ENCODE assay signal across 7 cellular contexts in the genomic region with DNA sequence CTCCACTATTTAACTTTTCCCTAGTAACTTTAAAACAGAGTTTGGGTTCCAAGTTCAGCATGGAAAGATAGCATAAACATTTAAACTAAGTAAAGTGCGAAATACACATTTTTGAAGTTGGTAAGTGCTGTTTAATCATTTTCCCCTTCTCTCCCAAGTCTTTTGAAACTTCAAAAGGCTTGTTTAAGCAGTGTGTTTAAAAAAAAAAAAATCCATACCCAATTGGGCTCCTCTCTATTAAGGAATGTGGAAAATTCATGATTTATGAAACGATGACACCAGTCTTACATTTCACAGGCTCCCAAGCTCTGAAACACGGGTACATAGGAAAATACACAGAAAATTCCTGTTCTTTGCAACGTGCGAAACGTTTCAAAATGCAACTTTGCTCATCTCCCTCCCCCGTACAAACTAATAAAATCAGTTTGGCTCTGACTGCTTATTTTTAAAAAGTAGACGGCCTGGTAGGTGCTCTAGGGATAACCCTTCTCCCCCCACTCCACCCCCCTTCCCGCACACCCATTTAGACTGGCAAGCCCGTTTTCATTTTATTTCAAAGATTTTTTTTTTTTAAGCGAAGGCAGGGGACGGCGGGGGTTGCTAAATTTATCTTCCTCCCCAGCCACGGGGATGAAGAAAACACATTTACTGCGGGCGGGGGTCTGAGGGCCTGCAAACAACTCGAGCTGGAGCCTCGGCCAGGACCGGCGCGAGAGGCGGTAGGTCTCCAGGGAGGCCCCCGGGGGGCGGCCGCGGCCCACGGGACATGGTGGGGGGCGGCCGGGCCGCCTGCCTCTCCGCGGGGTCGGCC. TPM values are rescaled to one million over a fixed set of nuclear protein-coding genes. Genes with fewer than 3 reads are reported as not detected.
A peak's percentile ranks its signal among the peaks of the same experiment; 100 is the strongest.
DNase-seq lines count a peak whose midpoint lies in the region; ATAC-seq, FAIRE-seq and TF ChIP-seq lines count a peak whose summit lies in the region.

No MANE protein-coding gene starts in this region.

- FAIRE-seq in pancreas (lab: Jason Lieb, UNC), result no peak

- H3K9me3 ChIP-seq in pancreas, result no peaks in the 10 kb centered on the region

- TF ChIP-seq CTCF in foreskin fibroblast (IDR thresholded peaks at IDR 0.05; ENCODE audit: low read depth, low read length) (no peak), pancreas (IDR thresholded peaks at IDR 0.05) (no peak)

- ATAC-seq in HG03439 (IDR thresholded peaks at IDR 0.05; ENCODE audit: unreplicated experiment), result peak; percentile 7
- no peak for ATAC-seq in pancreas

- H3K36me3 ChIP-seq in pancreas, result no peaks in the 10 kb centered on the region

- peak overlapping the region; percentile 49 to 56 for H3K4me3 ChIP-seq in foreskin fibroblast (ENCODE audit: low read depth in 1 of 2, low read length in 2 of 2)
- H3K4me3 ChIP-seq in pancreas, result peak overlapping the region; percentile 60 to 67 (median 62)

- intact Hi-C loops in pancreas (cut with DNase I), result no loop called here

- peak overlapping the region; percentile 98 to 99 (median 98) for H3K27ac ChIP-seq in pancreas

- DNase-seq in GM04503 (ENCODE audit: low read depth) (peak; percentile 84), foreskin fibroblast (peak in 1 of 2 donors; percentile 52), pancreas (peak in 1 of 6 donors; percentile 28), epidermal melanocyte (ENCODE audit: insufficient read length, low spot score) (no peak)
- DNase-seq in activated CD4-positive, alpha-beta T cell treated with anti-CD3 and anti-CD28 coated beads, Interleukin-2, amount 50 U/mL, for 1 hour, result peak; percentile 8
- DNase-seq in stimulated activated CD4-positive, alpha-beta T cell treated with anti-CD3 and anti-CD28 coated beads, Interleukin-4, amount 100 ng/mL, for 1 hour, result no peak

- no peaks in the 10 kb centered on the region for H3K27me3 ChIP-seq in pancreas

- WGBS in pancreas, 2 donors, result 1 to 3% methylated on average over 32 to 33 of the region's 33 CpGs

- H3K4me1 ChIP-seq in pancreas, result peaks cover 14 to 55% (median 48%) of the 10 kb centered on the region in 3 donors

RNA-seq across cellular contexts. Expression of a gene that starts 0.8 kb away (rescaled TPM):
- 10 to 100 TPM; 19.0 to 40.3 (median 26.4) TPM for total RNA-seq in pancreas
- 1 to 10 TPM; 4.4 to 8.8 TPM for polyA plus RNA-seq in pancreas

Comparison
In these comparisons a context has a peak if more than half of its experiments do, and no peak if none do; other contexts are left out.
1. DNase-seq: peak in GM04503 (single experiment) and activated CD4-positive, alpha-beta T cell treated with anti-CD3 and anti-CD28 coated beads, Interleukin-2, amount 50 U/mL, for 1 hour (single experiment); none in epidermal melanocyte (single experiment) and stimulated activated CD4-positive, alpha-beta T cell treated with anti-CD3 and anti-CD28 coated beads, Interleukin-4, amount 100 ng/mL, for 1 hour (single experiment).